10 cellular contexts compared by ENCODE assay signal in genomic region chr7:116150588-116150987, GRCh38. TPM values are rescaled to one million over a fixed set of nuclear protein-coding genes. Genes with fewer than 3 reads are reported as not detected.
DNase-seq lines count a peak whose midpoint lies in the region; ATAC-seq and TF ChIP-seq lines count a peak whose summit lies in the region.
"Had no signal": no experiment of that assay in that cellular context is flagged by ENCODE, and none has a peak within 500 bp of the region (broad histone marks: within the 10 kb centered on the region; RNA-seq: fewer than 3 reads in every experiment).

No MANE protein-coding gene starts in this region.

- peak; percentile 81 for ATAC-seq in GM19023 (IDR thresholded peaks at IDR 0.05; ENCODE audit: unreplicated experiment)
- peak; percentile 90 for ATAC-seq in HG03460 (IDR thresholded peaks at IDR 0.05; ENCODE audit: unreplicated experiment)
- ATAC-seq in natural killer cell: peak; percentile 30 to 55 (median 53)
- no peak for ATAC-seq in left cardiac atrium
- ATAC-seq: psoas muscle had no signal

- H3K4me3 Mint-ChIP-seq in HFFc6: 0 out of 2 replicates have a peak overlapping the region, but pooled peaks have one; percentile 9
- no peak overlapping the region for H3K4me3 Mint-ChIP-seq in natural killer cell
- no peak overlapping the region for H3K4me3 Mint-ChIP-seq in glutamatergic neuron (ENCODE audit: unreplicated experiment)
- H3K4me3 Mint-ChIP-seq: dendritic cell treated with granulocyte-macrophage colony-stimulating factor and Interleukin-4, amounts not matched to agents 40 ng/mL and 50 ng/mL, for 4 days had no signal

- TF ChIP-seq CTCF in HFFc6 (IDR thresholded peaks at IDR 0.05) (no peak), natural killer cell (IDR thresholded peaks at IDR 0.05) (no peak), glutamatergic neuron (IDR thresholded peaks at IDR 0.05; ENCODE audit: partially characterized antibody, unreplicated experiment) (no peak)

- peaks cover 14% of the 10 kb centered on the region for H3K4me1 Mint-ChIP-seq in HFFc6 (ENCODE audit: low read depth)
- peaks cover 0 to under 1% of the 10 kb centered on the region in 2 donors for H3K4me1 Mint-ChIP-seq in natural killer cell
- no peaks in the 10 kb centered on the region for H3K4me1 Mint-ChIP-seq in glutamatergic neuron (ENCODE audit: low read depth, unreplicated experiment)

- H3K27ac Mint-ChIP-seq in HFFc6 (no peak overlapping the region), natural killer cell (no peak overlapping the region), glutamatergic neuron (ENCODE audit: unreplicated experiment) (no peak overlapping the region)

- no peaks in the 10 kb centered on the region for H3K9me3 Mint-ChIP-seq in HFFc6
- H3K9me3 Mint-ChIP-seq in natural killer cell: no peaks in the 10 kb centered on the region
- no peaks in the 10 kb centered on the region for H3K9me3 Mint-ChIP-seq in glutamatergic neuron (ENCODE audit: unreplicated experiment)

- DNase-seq in HFFc6 (no peak), natural killer cell (no peak), left cardiac atrium (no peak), epidermal melanocyte (ENCODE audit: insufficient read length, low spot score) (no peak), glutamatergic neuron (no peak)
- DNase-seq: psoas muscle, SJCRH30 had no signal

- H3K36me3 Mint-ChIP-seq in HFFc6 (ENCODE audit: low read depth) (0 out of 2 replicates have a peak, but pooled peaks cover 6% of the 10 kb centered on the region), natural killer cell (no peaks in the 10 kb centered on the region), glutamatergic neuron (ENCODE audit: unreplicated experiment) (no peaks in the 10 kb centered on the region)

- intact Hi-C loops in natural killer cell (cut with micrococcal nuclease): no loop called here
- intact Hi-C loops in left cardiac atrium (cut with DNase I): no loop called here

- H3K27me3 Mint-ChIP-seq in HFFc6 (ENCODE audit: insufficient read depth) (no peaks in the 10 kb centered on the region), natural killer cell (ENCODE audit: low read depth in 2 of 2) (no peaks in the 10 kb centered on the region), glutamatergic neuron (ENCODE audit: unreplicated experiment) (peaks cover 3% of the 10 kb centered on the region)
- H3K27me3 Mint-ChIP-seq: dendritic cell treated with granulocyte-macrophage colony-stimulating factor and Interleukin-4, amounts not matched to agents 40 ng/mL and 50 ng/mL, for 4 days had no signal

RNA-seq across cellular contexts. Expression of gene TES, which starts 59.8 kb away (rescaled TPM):
- total RNA-seq in HFFc6 (2021; fragmentation: NEBNext Ultra II Directional; extraction: Animal tissue kit (Norgen Biotek cat#: 25700)): 10 to 100 TPM; 10.4 to 29.3 (median 22.4) TPM
- 100 to 1,000 TPM; 220 to 269 (median 227) TPM for total RNA-seq in natural killer cell
- total RNA-seq in left cardiac atrium: 10 to 100 TPM; 22.5 to 27.6 TPM
- 53.5 TPM for total RNA-seq in glutamatergic neuron (ENCODE audit: unreplicated experiment)

Comparison
In these comparisons a context has a peak if more than half of its experiments do, and no peak if none do; other contexts are left out.
1. ATAC-seq: peak in GM19023 (single experiment), HG03460 (single experiment) and natural killer cell (3 of 3); none in left cardiac atrium (0 of 2).